ENCODE assay signal across 24 cellular contexts in genomic region chr6:89955364-89955763, GRCh38.
DNase-seq lines count a peak whose midpoint lies in the region; ATAC-seq and TF ChIP-seq lines count a peak whose summit lies in the region.
"Had no signal": no experiment of that assay in that cellular context is flagged by ENCODE, and none has a peak within 500 bp of the region (broad histone marks: within the 10 kb centered on the region; RNA-seq: fewer than 3 reads in every experiment).

No MANE protein-coding gene starts in this region.

- no peak for ATAC-seq in activated CD4-positive, alpha-beta T cell treated with anti-CD3 and anti-CD28 coated beads for 36 hours
- no peak for ATAC-seq in CD4-positive, alpha-beta T cell (ENCODE audit: poor library complexity)
- no peak for ATAC-seq in activated CD8-positive, alpha-beta T cell treated with anti-CD3 and anti-CD28 coated beads, Interleukin-2, amount 10 ng/mL, durations not matched to agents 7 days and 5 days
- ATAC-seq in naive B cell (ENCODE audit: low read depth in 2 of 2) = no peak
- ATAC-seq: GM23338, Right ventricle myocardium inferior had no signal

- no peaks in the 10 kb centered on the region for H3K9me3 Mint-ChIP-seq in activated CD4-positive, alpha-beta T cell treated with anti-CD3 and anti-CD28 coated beads for 36 hours (ENCODE audit: low read depth)
- peaks cover 2% of the 10 kb centered on the region for H3K9me3 Mint-ChIP-seq in CD4-positive, alpha-beta T cell
- H3K9me3 Mint-ChIP-seq in activated CD8-positive, alpha-beta T cell treated with anti-CD3 and anti-CD28 coated beads, Interleukin-2, amount 10 ng/mL, durations not matched to agents 7 days and 5 days (ENCODE audit: insufficient read depth) = no peaks in the 10 kb centered on the region
- no peaks in the 10 kb centered on the region for H3K9me3 Mint-ChIP-seq in naive B cell
- H3K9me3 Mint-ChIP-seq: dendritic cell treated with granulocyte-macrophage colony-stimulating factor and Interleukin-4, amounts not matched to agents 40 ng/mL and 50 ng/mL, for 4 days; GM23338 had no signal

- POLR2A ChIA-PET in activated CD4-positive, alpha-beta T cell treated with anti-CD3 and anti-CD28 coated beads for 36 hours (lab: Charles Lee) = interaction anchor here (0.6 to 1.2 kb wide), 7 partner anchors 53 to 428 kb away, joined by 3 to 10 read pairs (median 6); no protein-coding TSS in a partner anchor
- POLR2A ChIA-PET in CD4-positive, alpha-beta T cell (lab: Charles Lee) = no interaction called here
- POLR2A ChIA-PET in activated CD8-positive, alpha-beta T cell treated with anti-CD3 and anti-CD28 coated beads, Interleukin-2, amount 10 ng/mL, durations not matched to agents 7 days and 5 days (lab: Charles Lee) = interaction anchor here (0.6 to 1.1 kb wide), 2 partner anchors 15 to 16 kb away, joined by 3 to 5 read pairs; no protein-coding TSS in a partner anchor

- TF ChIP-seq CTCF in CD4-positive, alpha-beta T cell (IDR thresholded peaks at IDR 0.05) = no peak

- H3K4me1 Mint-ChIP-seq in activated CD4-positive, alpha-beta T cell treated with anti-CD3 and anti-CD28 coated beads for 36 hours = peaks cover 88% of the 10 kb centered on the region
- H3K4me1 Mint-ChIP-seq in CD4-positive, alpha-beta T cell (ENCODE audit: low read depth) = peaks cover 82% of the 10 kb centered on the region
- H3K4me1 Mint-ChIP-seq in activated CD8-positive, alpha-beta T cell treated with anti-CD3 and anti-CD28 coated beads, Interleukin-2, amount 10 ng/mL, durations not matched to agents 7 days and 5 days (ENCODE audit: low read depth) = peaks cover 78% of the 10 kb centered on the region
- peaks cover 47 to 60% (median 59%) of the 10 kb centered on the region in 3 donors for H3K4me1 Mint-ChIP-seq in naive B cell

- H3K4me3 Mint-ChIP-seq in activated CD4-positive, alpha-beta T cell treated with anti-CD3 and anti-CD28 coated beads for 36 hours = no peak overlapping the region
- H3K4me3 Mint-ChIP-seq in CD4-positive, alpha-beta T cell = no peak overlapping the region
- H3K4me3 Mint-ChIP-seq in activated CD8-positive, alpha-beta T cell treated with anti-CD3 and anti-CD28 coated beads, Interleukin-2, amount 10 ng/mL, durations not matched to agents 7 days and 5 days = no peak overlapping the region
- peak overlapping the region in 1 of 8 donors; percentile 13 for H3K4me3 Mint-ChIP-seq in naive B cell
- H3K4me3 Mint-ChIP-seq: dendritic cell treated with granulocyte-macrophage colony-stimulating factor and Interleukin-4, amounts not matched to agents 40 ng/mL and 50 ng/mL, for 4 days; GM23338 had no signal

- no peaks in the 10 kb centered on the region for H3K27me3 Mint-ChIP-seq in activated CD4-positive, alpha-beta T cell treated with anti-CD3 and anti-CD28 coated beads for 36 hours
- no peaks in the 10 kb centered on the region for H3K27me3 Mint-ChIP-seq in CD4-positive, alpha-beta T cell
- no peaks in the 10 kb centered on the region for H3K27me3 Mint-ChIP-seq in activated CD8-positive, alpha-beta T cell treated with anti-CD3 and anti-CD28 coated beads, Interleukin-2, amount 10 ng/mL, durations not matched to agents 7 days and 5 days (ENCODE audit: low read depth)
- no peaks in the 10 kb centered on the region for H3K27me3 Mint-ChIP-seq in naive B cell
- H3K27me3 Mint-ChIP-seq: dendritic cell treated with granulocyte-macrophage colony-stimulating factor and Interleukin-4, amounts not matched to agents 40 ng/mL and 50 ng/mL, for 4 days had no signal

- H3K36me3 Mint-ChIP-seq in activated CD4-positive, alpha-beta T cell treated with anti-CD3 and anti-CD28 coated beads for 36 hours (ENCODE audit: low read depth) = peaks cover 76% of the 10 kb centered on the region
- peaks cover 56% of the 10 kb centered on the region for H3K36me3 Mint-ChIP-seq in CD4-positive, alpha-beta T cell (ENCODE audit: low read depth)
- H3K36me3 Mint-ChIP-seq in activated CD8-positive, alpha-beta T cell treated with anti-CD3 and anti-CD28 coated beads, Interleukin-2, amount 10 ng/mL, durations not matched to agents 7 days and 5 days (ENCODE audit: low read depth) = peaks cover 62% of the 10 kb centered on the region
- peaks cover 15 to 19% of the 10 kb centered on the region in 2 donors for H3K36me3 Mint-ChIP-seq in naive B cell

- intact Hi-C loops in activated CD4-positive, alpha-beta T cell treated with anti-CD3 and anti-CD28 coated beads for 36 hours (cut with DNase I, micrococcal nuclease) = loop anchor here in 1 of 2 experiments (2.0 kb wide), 1 partner anchor 71 kb away; no protein-coding TSS in a partner anchor
- intact Hi-C loops in CD4-positive, alpha-beta T cell (cut with DNase I, micrococcal nuclease) = loop anchor here in 1 of 2 experiments (10.0 kb wide), 1 partner anchor 59 kb away; no protein-coding TSS in a partner anchor

- H3K27ac Mint-ChIP-seq in activated CD4-positive, alpha-beta T cell treated with anti-CD3 and anti-CD28 coated beads for 36 hours = peak overlapping the region; percentile 82
- peak overlapping the region; percentile 92 for H3K27ac Mint-ChIP-seq in CD4-positive, alpha-beta T cell
- peak overlapping the region; percentile 83 for H3K27ac Mint-ChIP-seq in activated CD8-positive, alpha-beta T cell treated with anti-CD3 and anti-CD28 coated beads, Interleukin-2, amount 10 ng/mL, durations not matched to agents 7 days and 5 days
- peak overlapping the region; percentile 69 to 97 (median 82) for H3K27ac Mint-ChIP-seq in naive B cell
- H3K27ac Mint-ChIP-seq: dendritic cell treated with granulocyte-macrophage colony-stimulating factor and Interleukin-4, amounts not matched to agents 40 ng/mL and 50 ng/mL, for 4 days; GM23338 had no signal

- no peak for DNase-seq in activated CD4-positive, alpha-beta T cell treated with anti-CD3 and anti-CD28 coated beads for 36 hours
- no peak for DNase-seq in activated CD4-positive, alpha-beta T cell treated with anti-CD3 and anti-CD28 coated beads for 1 hour
- DNase-seq in CD4-positive, alpha-beta T cell = no peak
- DNase-seq in activated CD8-positive, alpha-beta T cell treated with anti-CD3 and anti-CD28 coated beads, Interleukin-2, amount 10 ng/mL, durations not matched to agents 7 days and 5 days = no peak
- DNase-seq in naive B cell = no peak
- no peak for DNase-seq in RPMI8226
- DNase-seq in iPS-NIHi11 (ENCODE audit: low spot score) = no peak
- DNase-seq in caudate nucleus (lab: John Stamatoyannopoulos, UW) = no peak
- DNase-seq: activated CD4-positive, alpha-beta T cell treated with anti-CD3 and anti-CD28 coated beads, Interleukin-2, amount 50 U/mL, for 4 hours; AML-193; anterior cingulate cortex; Calu3; mammary epithelial cell; NCI-H1105; NCI-H2029; NCI-H226; NCI-H82; OCI-M1; retina; stimulated activated CD4-positive, alpha-beta T cell treated with anti-CD3 and anti-CD28 coated beads, Interleukin-4, amount 100 ng/mL, for 1 hour had no signal

- CTCF ChIA-PET in activated CD4-positive, alpha-beta T cell treated with anti-CD3 and anti-CD28 coated beads for 36 hours (lab: Charles Lee) = interaction anchor here (1.0 to 3.6 kb wide), 4 partner anchors 15 to 502 kb away, joined by 3 to 24 read pairs (median 4); no protein-coding TSS in a partner anchor
- CTCF ChIA-PET in CD4-positive, alpha-beta T cell (lab: Charles Lee) = interaction anchor here (1.2 kb wide), 1 partner anchor 15 kb away, joined by 5 read pairs; no protein-coding TSS in a partner anchor
- CTCF ChIA-PET in activated CD8-positive, alpha-beta T cell treated with anti-CD3 and anti-CD28 coated beads, Interleukin-2, amount 10 ng/mL, durations not matched to agents 7 days and 5 days (lab: Charles Lee) = interaction anchor here (0.7 to 3.0 kb wide), 12 partner anchors 10 to 524 kb away, joined by 3 to 17 read pairs (median 4); no protein-coding TSS in a partner anchor

- no peaks in the 10 kb centered on the region for H3K27me3 ChIP-seq in CD4-positive, alpha-beta T cell (ENCODE audit: control insufficient read depth, insufficient read depth, low read length)
- H3K27me3 ChIP-seq: cardiac muscle cell had no signal

- no peaks in the 10 kb centered on the region for H3K9me3 ChIP-seq in CD4-positive, alpha-beta T cell (ENCODE audit: control insufficient read depth, low read length)

- H3K27ac ChIP-seq in CD4-positive, alpha-beta T cell (ENCODE audit: low read depth, low read length) = peak overlapping the region; percentile 51
- H3K27ac ChIP-seq in caudate nucleus (ENCODE audit: low read depth, low read length) = no peak overlapping the region
- H3K27ac ChIP-seq: cardiac muscle cell had no signal
